ENCODE assay signal across 8 cellular contexts in the genomic region with DNA sequence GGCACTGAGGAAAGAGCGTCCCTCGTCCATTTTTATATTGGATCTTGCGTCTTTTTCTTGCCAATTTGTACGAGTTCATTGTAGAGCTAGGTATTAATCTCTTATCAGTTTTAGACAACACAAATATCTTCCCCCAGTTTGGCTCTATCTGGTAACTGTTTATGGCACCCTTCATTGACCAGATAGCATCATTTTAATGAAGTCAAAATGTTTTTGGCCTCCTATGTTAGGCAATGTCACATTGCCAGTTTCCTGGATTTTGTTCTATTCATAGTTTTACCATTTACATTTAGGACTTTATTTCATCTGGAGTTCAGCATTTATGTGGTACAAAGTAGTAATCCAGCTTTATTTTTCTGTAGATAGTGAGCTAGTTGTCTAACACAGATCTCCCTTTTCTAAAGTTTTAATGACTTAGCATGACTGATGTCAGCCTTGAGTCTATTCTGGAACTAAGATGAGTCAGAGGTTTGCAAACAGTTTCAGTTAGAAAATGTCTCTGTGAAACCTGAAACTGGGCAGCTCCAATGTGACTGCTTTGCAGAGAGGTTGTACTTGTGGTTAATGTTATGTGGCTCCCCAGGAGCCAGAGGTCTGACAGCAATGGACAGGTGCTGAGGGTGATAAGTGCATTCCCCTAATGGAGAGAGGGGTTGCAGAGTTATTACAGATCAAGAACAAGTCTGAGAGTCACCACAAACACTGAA. TPM values are rescaled to one million over a fixed set of nuclear protein-coding genes. Genes with fewer than 3 reads are reported as not detected.
DNase-seq lines count a peak whose midpoint lies in the region; FAIRE-seq and TF ChIP-seq lines count a peak whose summit lies in the region.

No MANE protein-coding gene starts in this region.

- TF ChIP-seq CTCF in HFF-Myc (IDR thresholded peaks at IDR 0.05; ENCODE audit: low read depth, low read length, missing control alignments) = no peak
- no peak for TF ChIP-seq CTCF in D721Med (IDR thresholded peaks at IDR 0.05; ENCODE audit: insufficient read depth, missing control alignments)

- no peak for FAIRE-seq in D721Med (lab: Jason Lieb, UNC)

- no peak overlapping the region for H3K4me3 ChIP-seq in HFF-Myc (replicated peaks; ENCODE audit: low read depth, low read length)

- peak in 2 of 3 donors; percentile 26 to 28 for DNase-seq in stimulated activated CD4-positive, alpha-beta T cell treated with anti-CD3 and anti-CD28 coated beads, Interleukin-12 subunit alpha, Interleukin-12 subunit beta, amount 100 ng/mL, for 48 hours (ENCODE audit: low read depth in 2 of 3, low spot score in 1 of 3)
- no peak for DNase-seq in stimulated activated CD4-positive, alpha-beta T cell treated with anti-CD3 and anti-CD28 coated beads, Interleukin-2, amount 100 ng/mL, for 48 hours
- DNase-seq in HFF-Myc (ENCODE audit: extremely low read depth, low read depth) (peak; percentile 50), M059J (ENCODE audit: low read depth) (peak; percentile 89), iris pigment epithelial cell (ENCODE audit: low read depth) (peak; percentile 91), D721Med (ENCODE audit: insufficient read length, low spot score) (no peak)
- peak; percentile 42 to 51 for DNase-seq in activated T-cell treated with anti-CD3 and anti-CD28 coated beads, Interleukin-2, amount 50 U/mL, for 48 hours
- DNase-seq in activated effector memory CD4-positive, alpha-beta T cell treated with Interleukin-2 at 50 U/mL for 16 hours = no peak

RNA-seq across cellular contexts. Expression of a gene that starts 5.3 kb away (rescaled TPM):
- 4.0 and 6.2 TPM in 2 replicates for total RNA-seq in M059J (2014; rRNA removed; shearing (Covaris generic))

RNA-seq across cellular contexts. Expression of a gene that starts 49.7 kb away (rescaled TPM):
- total RNA-seq in M059J (2014; rRNA removed; shearing (Covaris generic)) = not detected in 2 replicates

Comparison
In these comparisons a context has a peak if more than half of its experiments do, and no peak if none do; other contexts are left out.
1. DNase-seq: peak in stimulated activated CD4-positive, alpha-beta T cell treated with anti-CD3 and anti-CD28 coated beads, Interleukin-12 subunit alpha, Interleukin-12 subunit beta, amount 100 ng/mL, for 48 hours (2 of 3), HFF-Myc (single experiment), M059J (single experiment), activated T-cell treated with anti-CD3 and anti-CD28 coated beads, Interleukin-2, amount 50 U/mL, for 48 hours (2 of 2) and iris pigment epithelial cell (single experiment); none in stimulated activated CD4-positive, alpha-beta T cell treated with anti-CD3 and anti-CD28 coated beads, Interleukin-2, amount 100 ng/mL, for 48 hours (0 of 2), D721Med (single experiment) and activated effector memory CD4-positive, alpha-beta T cell treated with Interleukin-2 at 50 U/mL for 16 hours (single experiment).